ENCODE assay signal across 20 cellular contexts in the genomic region with DNA sequence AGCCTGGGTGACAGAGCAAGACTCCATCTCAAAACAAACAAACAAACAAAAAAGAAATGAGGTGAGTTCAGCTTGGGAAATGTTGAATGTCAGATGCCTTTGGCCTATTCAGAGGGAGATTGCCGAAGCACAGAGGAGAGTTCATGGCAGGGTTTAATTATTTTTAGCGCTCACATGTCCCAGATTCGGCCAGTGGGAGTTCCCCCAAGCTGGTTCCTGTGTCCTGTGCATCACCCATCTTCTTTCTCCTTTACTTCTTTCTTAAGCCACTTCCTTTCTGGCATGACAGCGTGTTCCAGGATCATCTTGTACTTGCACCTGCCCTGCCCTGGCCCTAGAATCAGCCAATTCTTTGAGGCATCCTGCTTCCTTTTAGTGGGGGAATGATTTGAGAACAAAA. TPM values are rescaled to one million over a fixed set of nuclear protein-coding genes. Genes with fewer than 3 reads are reported as not detected.
A peak's percentile ranks its signal among the peaks of the same experiment; 100 is the strongest.
DNase-seq lines count a peak whose midpoint lies in the region; ATAC-seq and TF ChIP-seq lines count a peak whose summit lies in the region.
"Had no signal": no experiment of that assay in that cellular context is flagged by ENCODE, and none has a peak within 500 bp of the region (broad histone marks: within the 10 kb centered on the region; RNA-seq: fewer than 3 reads in every experiment).

No MANE protein-coding gene starts in this region.

- H3K4me3 Mint-ChIP-seq in naive thymus-derived CD4-positive, alpha-beta T cell = no peak overlapping the region
- H3K4me3 Mint-ChIP-seq: activated naive CD8-positive, alpha-beta T cell treated with anti-CD3 and anti-CD28 coated beads, Interleukin-2, amount 10 ng/mL, durations not matched to agents 7 days and 5 days; GM23338; stimulated activated naive B cell treated with anti-CD40 and anti-IgM and Interleukin-4, amounts not matched to agents 10 μg/mL and 1 μg/mL and 100 μg/mL, for 72 hours had no signal

- H3K27me3 ChIP-seq in naive thymus-derived CD4-positive, alpha-beta T cell (ENCODE audit: control insufficient read depth in 2 of 2, insufficient read depth in 2 of 2, low read length in 2 of 2) = no peaks in the 10 kb centered on the region
- H3K27me3 ChIP-seq in left lung = no peaks in the 10 kb centered on the region

- CTCF ChIA-PET in naive thymus-derived CD4-positive, alpha-beta T cell (lab: Charles Lee) = no interaction called here

- peaks cover 0 to 6% (median 0%) of the 10 kb centered on the region in 5 donors for H3K27me3 Mint-ChIP-seq in naive thymus-derived CD4-positive, alpha-beta T cell
- H3K27me3 Mint-ChIP-seq: stimulated activated naive B cell treated with anti-CD40 and anti-IgM and Interleukin-4, amounts not matched to agents 10 μg/mL and 1 μg/mL and 100 μg/mL, for 72 hours had no signal

- H3K4me1 ChIP-seq in naive thymus-derived CD4-positive, alpha-beta T cell (ENCODE audit: control insufficient read depth in 2 of 2, insufficient read depth in 2 of 2, low read length in 2 of 2) = no peaks in the 10 kb centered on the region
- H3K4me1 ChIP-seq in left lung = peaks cover 0 to 17% of the 10 kb centered on the region in 2 donors

- no peak overlapping the region for H3K27ac Mint-ChIP-seq in naive thymus-derived CD4-positive, alpha-beta T cell
- H3K27ac Mint-ChIP-seq: activated naive CD8-positive, alpha-beta T cell treated with anti-CD3 and anti-CD28 coated beads, Interleukin-2, amount 10 ng/mL, durations not matched to agents 7 days and 5 days; GM23338; stimulated activated naive B cell treated with anti-CD40 and anti-IgM and Interleukin-4, amounts not matched to agents 10 μg/mL and 1 μg/mL and 100 μg/mL, for 72 hours had no signal

- intact Hi-C loops in naive thymus-derived CD4-positive, alpha-beta T cell (cut with micrococcal nuclease) = no loop called here
- intact Hi-C loops in left lung (cut with DNase I) = no loop called here

- H3K36me3 ChIP-seq in naive thymus-derived CD4-positive, alpha-beta T cell (ENCODE audit: control insufficient read depth in 2 of 3, insufficient read depth in 3 of 3, low read length in 3 of 3) = no peaks in the 10 kb centered on the region
- H3K36me3 ChIP-seq in left lung = no peaks in the 10 kb centered on the region

- POLR2A ChIA-PET in naive thymus-derived CD4-positive, alpha-beta T cell (lab: Charles Lee) = no interaction called here

- DNase-seq in RPMI8226 (peak; percentile 10), fibroblast of gingiva (ENCODE audit: low read depth) (peak; percentile 35), SW480 (ENCODE audit: low spot score) (no peak), superior temporal gyrus (ENCODE audit: extremely low spot score) (no peak), left lung (no peak), NCI-H1048 (lab: John Stamatoyannopoulos, UW) (no peak)
- no peak for DNase-seq in naive thymus-derived CD4-positive, alpha-beta T cell
- DNase-seq: activated CD4-positive, alpha-beta T cell treated with anti-CD3 and anti-CD28 coated beads for 1 hour; activated naive CD8-positive, alpha-beta T cell treated with anti-CD3 and anti-CD28 coated beads, Interleukin-2, amount 10 ng/mL, durations not matched to agents 7 days and 5 days; activated T-cell treated with anti-CD3 and anti-CD28 coated beads, Interleukin-2, amount 50 U/mL, for 1 hour; Calu3; GDM1; left colon; NCI-H1417 treated with DMSO at 0.1 percent for 48 hours; NCI-H510A; stimulated activated naive B cell treated with anti-CD40 and anti-IgM and Interleukin-4, amounts not matched to agents 10 μg/mL and 1 μg/mL and 100 μg/mL, for 72 hours; T-helper 2 cell had no signal

- peaks cover 0 to 2% (median 0%) of the 10 kb centered on the region in 7 donors for H3K4me1 Mint-ChIP-seq in naive thymus-derived CD4-positive, alpha-beta T cell

- H3K9me3 ChIP-seq in naive thymus-derived CD4-positive, alpha-beta T cell (ENCODE audit: control insufficient read depth in 2 of 3, low read length in 3 of 3) = no peaks in the 10 kb centered on the region
- no peaks in the 10 kb centered on the region for H3K9me3 ChIP-seq in left lung

- no peak for TF ChIP-seq CTCF in C4-2B (conservative IDR thresholded peaks at IDR 0.05)
- TF ChIP-seq CTCF in left lung (IDR thresholded peaks at IDR 0.05) = no peak

- H3K9me3 Mint-ChIP-seq in naive thymus-derived CD4-positive, alpha-beta T cell = no peaks in the 10 kb centered on the region
- H3K9me3 Mint-ChIP-seq: activated naive CD8-positive, alpha-beta T cell treated with anti-CD3 and anti-CD28 coated beads, Interleukin-2, amount 10 ng/mL, durations not matched to agents 7 days and 5 days; GM23338; stimulated activated naive B cell treated with anti-CD40 and anti-IgM and Interleukin-4, amounts not matched to agents 10 μg/mL and 1 μg/mL and 100 μg/mL, for 72 hours had no signal

- H3K27ac ChIP-seq in C4-2B (0 out of 2 replicates have a peak overlapping the region, but pooled peaks have one; percentile 10), left lung (no peak overlapping the region)
- H3K27ac ChIP-seq in naive thymus-derived CD4-positive, alpha-beta T cell (ENCODE audit: low read depth, low read length) = no peak overlapping the region
- H3K27ac ChIP-seq: skin epidermis had no signal

- H3K4me3 ChIP-seq in naive thymus-derived CD4-positive, alpha-beta T cell (ENCODE audit: low read length) = no peak overlapping the region
- H3K4me3 ChIP-seq in left lung = no peak overlapping the region
- H3K4me3 ChIP-seq: GM23338, skin epidermis had no signal

- H3K36me3 Mint-ChIP-seq in naive thymus-derived CD4-positive, alpha-beta T cell = no peaks in the 10 kb centered on the region
- H3K36me3 Mint-ChIP-seq: activated naive CD8-positive, alpha-beta T cell treated with anti-CD3 and anti-CD28 coated beads, Interleukin-2, amount 10 ng/mL, durations not matched to agents 7 days and 5 days; stimulated activated naive B cell treated with anti-CD40 and anti-IgM and Interleukin-4, amounts not matched to agents 10 μg/mL and 1 μg/mL and 100 μg/mL, for 72 hours had no signal

- peak; percentile 58 for ATAC-seq in naive thymus-derived CD4-positive, alpha-beta T cell
- no peak for ATAC-seq in left lung
- ATAC-seq: left colon; stimulated activated naive B cell treated with anti-CD40 and anti-IgM and Interleukin-4, amounts not matched to agents 10 μg/mL and 1 μg/mL and 100 μg/mL, for 72 hours had no signal

RNA-seq across cellular contexts. Expression of a gene that starts 9.2 kb away (rescaled TPM):
- under 1 TPM in 3 of 5 experiments, not detected in 2; 0.05 to 0.31 (median 0.12) TPM for total RNA-seq in naive thymus-derived CD4-positive, alpha-beta T cell
- not detected for polyA plus RNA-seq in naive thymus-derived CD4-positive, alpha-beta T cell
- 1 to 10 TPM; 1.4 to 1.5 TPM for total RNA-seq in left lung
- total RNA-seq: activated naive CD8-positive, alpha-beta T cell treated with anti-CD3 and anti-CD28 coated beads, Interleukin-2, amount 10 ng/mL, durations not matched to agents 7 days and 5 days had no signal

RNA-seq across cellular contexts. Expression of a gene that starts 26.7 kb away (rescaled TPM):
- 10 to 100 TPM; 11.6 to 44.8 (median 21.3) TPM for total RNA-seq in naive thymus-derived CD4-positive, alpha-beta T cell
- polyA plus RNA-seq in naive thymus-derived CD4-positive, alpha-beta T cell = 1 to 10 TPM in 1 of 2 donors, under 1 TPM in 1; 0.54 to 2.9 TPM
- 10 to 100 TPM; 13.6 to 17.7 TPM for total RNA-seq in left lung

RNA-seq across cellular contexts. Expression of a gene that starts 29.6 kb away (rescaled TPM):
- total RNA-seq in naive thymus-derived CD4-positive, alpha-beta T cell = 1 to 10 TPM; 1.3 to 8.2 (median 2.8) TPM
- polyA plus RNA-seq in naive thymus-derived CD4-positive, alpha-beta T cell = 1 to 10 TPM in 1 of 2 donors, under 1 TPM in 1; 0.51 to 2.2 TPM
- total RNA-seq in left lung = 10 to 100 TPM; 12.0 to 12.9 TPM

Comparison
In these comparisons a context has a peak if more than half of its experiments do, and no peak if none do; other contexts are left out.
1. DNase-seq: peak in RPMI8226 (single experiment) and fibroblast of gingiva (single experiment); none in naive thymus-derived CD4-positive, alpha-beta T cell (0 of 9), SW480 (single experiment), superior temporal gyrus (single experiment), left lung (0 of 2) and NCI-H1048 (single experiment).